ENCODE assay signal across 1 cellular context in the genomic region with DNA sequence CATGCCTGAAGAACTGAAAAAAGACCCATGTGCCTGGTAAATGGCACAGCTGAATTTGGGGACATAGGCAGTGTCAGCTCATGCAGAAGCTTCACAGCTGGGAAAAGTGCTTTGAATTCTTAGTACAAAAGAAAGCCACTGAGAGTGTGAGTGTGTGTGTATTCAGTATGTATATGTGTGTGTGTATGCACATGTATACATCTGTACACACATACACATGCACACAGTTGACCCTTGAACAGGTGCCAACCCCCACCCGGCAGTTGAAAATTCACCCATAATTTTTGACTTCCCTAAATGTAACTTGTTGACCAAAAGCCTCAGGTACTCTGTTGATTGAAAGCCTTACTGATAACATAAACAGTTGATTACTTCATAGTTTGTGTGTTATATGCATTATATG.
TF ChIP-seq lines count a peak whose summit lies in the region.

No MANE protein-coding gene starts in this region.

TF ChIP-seq in GM12878, 131 proteins besides CTCF, POLR2A, EP300 and RAD21:
- TF ChIP-seq CHD2 (IDR thresholded peaks at IDR 0.05; ENCODE audit: borderline replicate concordance, low read depth, low read length) (peak; percentile 39; the same call in 1 of the 2 replicates), NR2F1 (conservative IDR thresholded peaks at IDR 0.05) (peak; percentile 63), CREB1 (IDR thresholded peaks at IDR 0.05; ENCODE audit: low read depth) (0 out of 2 replicates have a peak, but pooled peaks have one; percentile 8), IKZF2 (IDR thresholded peaks at IDR 0.05) (peak in 1 of 2 experiments; percentile 10; a peak in 2 of 4 replicates), TCF3 (IDR thresholded peaks at IDR 0.05; ENCODE audit: borderline replicate concordance, insufficient read depth, low read depth, low read length) (0 out of 2 replicates have a peak, but pooled peaks have one; percentile 55), BHLHE40 (IDR thresholded peaks at IDR 0.05; ENCODE audit: borderline replicate concordance in 1 of 2, low read depth in 2 of 2, low read length in 1 of 2) (peak; percentile 25 to 46; a peak in 3 of 4 replicates), PAX8 (IDR thresholded peaks at IDR 0.05) (peak; percentile 89; the same call in 1 of the 2 replicates), ETV6 (conservative IDR thresholded peaks at IDR 0.05 in 1 of 2, IDR thresholded peaks at IDR 0.05 in 1 of 2; ENCODE audit: borderline replicate concordance in 1 of 2, low read depth in 1 of 2) (peak in 1 of 2 experiments; percentile 16; a peak in 1 of 4 replicates), KDM1A (IDR thresholded peaks at IDR 0.05; ENCODE audit: borderline replicate concordance) (no peak), LARP7 (IDR thresholded peaks at IDR 0.05) (no peak), IKZF1 (conservative IDR thresholded peaks at IDR 0.05) (peak; percentile 4; the same call in 1 of the 2 replicates), JUNB (IDR thresholded peaks at IDR 0.05) (no peak), SPI1 (IDR thresholded peaks at IDR 0.05; ENCODE audit: borderline replicate concordance, insufficient read depth, low read depth, low read length) (peak; percentile 66; the same call in 1 of the 2 replicates), POLR2AphosphoS5 (IDR thresholded peaks at IDR 0.05; ENCODE audit: low read length) (0 out of 2 replicates have a peak, but pooled peaks have one; percentile 19), RUNX3 (IDR thresholded peaks at IDR 0.05; ENCODE audit: low read length) (peak; percentile 55), SMAD5 (IDR thresholded peaks at IDR 0.05; ENCODE audit: low read depth) (no peak)
- TF ChIP-seq, protein P1, sequence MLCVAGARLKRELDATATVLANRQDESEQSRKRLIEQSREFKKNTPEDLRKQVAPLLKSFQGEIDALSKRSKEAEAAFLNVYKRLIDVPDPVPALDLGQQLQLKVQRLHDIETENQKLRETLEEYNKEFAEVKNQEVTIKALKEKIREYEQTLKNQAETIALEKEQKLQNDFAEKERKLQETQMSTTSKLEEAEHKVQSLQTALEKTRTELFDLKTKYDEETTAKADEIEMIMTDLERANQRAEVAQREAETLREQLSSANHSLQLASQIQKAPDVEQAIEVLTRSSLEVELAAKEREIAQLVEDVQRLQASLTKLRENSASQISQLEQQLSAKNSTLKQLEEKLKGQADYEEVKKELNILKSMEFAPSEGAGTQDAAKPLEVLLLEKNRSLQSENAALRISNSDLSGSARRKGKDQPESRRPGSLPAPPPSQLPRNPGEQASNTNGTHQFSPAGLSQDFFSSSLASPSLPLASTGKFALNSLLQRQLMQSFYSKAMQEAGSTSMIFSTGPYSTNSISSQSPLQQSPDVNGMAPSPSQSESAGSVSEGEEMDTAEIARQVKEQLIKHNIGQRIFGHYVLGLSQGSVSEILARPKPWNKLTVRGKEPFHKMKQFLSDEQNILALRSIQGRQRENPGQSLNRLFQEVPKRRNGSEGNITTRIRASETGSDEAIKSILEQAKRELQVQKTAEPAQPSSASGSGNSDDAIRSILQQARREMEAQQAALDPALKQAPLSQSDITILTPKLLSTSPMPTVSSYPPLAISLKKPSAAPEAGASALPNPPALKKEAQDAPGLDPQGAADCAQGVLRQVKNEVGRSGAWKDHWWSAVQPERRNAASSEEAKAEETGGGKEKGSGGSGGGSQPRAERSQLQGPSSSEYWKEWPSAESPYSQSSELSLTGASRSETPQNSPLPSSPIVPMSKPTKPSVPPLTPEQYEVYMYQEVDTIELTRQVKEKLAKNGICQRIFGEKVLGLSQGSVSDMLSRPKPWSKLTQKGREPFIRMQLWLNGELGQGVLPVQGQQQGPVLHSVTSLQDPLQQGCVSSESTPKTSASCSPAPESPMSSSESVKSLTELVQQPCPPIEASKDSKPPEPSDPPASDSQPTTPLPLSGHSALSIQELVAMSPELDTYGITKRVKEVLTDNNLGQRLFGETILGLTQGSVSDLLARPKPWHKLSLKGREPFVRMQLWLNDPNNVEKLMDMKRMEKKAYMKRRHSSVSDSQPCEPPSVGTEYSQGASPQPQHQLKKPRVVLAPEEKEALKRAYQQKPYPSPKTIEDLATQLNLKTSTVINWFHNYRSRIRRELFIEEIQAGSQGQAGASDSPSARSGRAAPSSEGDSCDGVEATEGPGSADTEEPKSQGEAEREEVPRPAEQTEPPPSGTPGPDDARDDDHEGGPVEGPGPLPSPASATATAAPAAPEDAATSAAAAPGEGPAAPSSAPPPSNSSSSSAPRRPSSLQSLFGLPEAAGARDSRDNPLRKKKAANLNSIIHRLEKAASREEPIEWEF (IDR thresholded peaks at IDR 0.05; ENCODE audit: insufficient replicate concordance, low read depth, low read length) = peak; percentile 51
- TF ChIP-seq, protein P2, sequence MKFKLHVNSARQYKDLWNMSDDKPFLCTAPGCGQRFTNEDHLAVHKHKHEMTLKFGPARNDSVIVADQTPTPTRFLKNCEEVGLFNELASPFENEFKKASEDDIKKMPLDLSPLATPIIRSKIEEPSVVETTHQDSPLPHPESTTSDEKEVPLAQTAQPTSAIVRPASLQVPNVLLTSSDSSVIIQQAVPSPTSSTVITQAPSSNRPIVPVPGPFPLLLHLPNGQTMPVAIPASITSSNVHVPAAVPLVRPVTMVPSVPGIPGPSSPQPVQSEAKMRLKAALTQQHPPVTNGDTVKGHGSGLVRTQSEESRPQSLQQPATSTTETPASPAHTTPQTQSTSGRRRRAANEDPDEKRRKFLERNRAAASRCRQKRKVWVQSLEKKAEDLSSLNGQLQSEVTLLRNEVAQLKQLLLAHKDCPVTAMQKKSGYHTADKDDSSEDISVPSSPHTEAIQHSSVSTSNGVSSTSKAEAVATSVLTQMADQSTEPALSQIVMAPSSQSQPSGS (IDR thresholded peaks at IDR 0.05; ENCODE audit: low read length) = peak; percentile 52
- TF ChIP-seq, protein P3, sequence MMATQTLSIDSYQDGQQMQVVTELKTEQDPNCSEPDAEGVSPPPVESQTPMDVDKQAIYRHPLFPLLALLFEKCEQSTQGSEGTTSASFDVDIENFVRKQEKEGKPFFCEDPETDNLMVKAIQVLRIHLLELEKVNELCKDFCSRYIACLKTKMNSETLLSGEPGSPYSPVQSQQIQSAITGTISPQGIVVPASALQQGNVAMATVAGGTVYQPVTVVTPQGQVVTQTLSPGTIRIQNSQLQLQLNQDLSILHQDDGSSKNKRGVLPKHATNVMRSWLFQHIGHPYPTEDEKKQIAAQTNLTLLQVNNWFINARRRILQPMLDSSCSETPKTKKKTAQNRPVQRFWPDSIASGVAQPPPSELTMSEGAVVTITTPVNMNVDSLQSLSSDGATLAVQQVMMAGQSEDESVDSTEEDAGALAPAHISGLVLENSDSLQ (IDR thresholded peaks at IDR 0.05) = peak; percentile 35; the same call in 1 of the 2 replicates
- TF ChIP-seq, protein P4, sequence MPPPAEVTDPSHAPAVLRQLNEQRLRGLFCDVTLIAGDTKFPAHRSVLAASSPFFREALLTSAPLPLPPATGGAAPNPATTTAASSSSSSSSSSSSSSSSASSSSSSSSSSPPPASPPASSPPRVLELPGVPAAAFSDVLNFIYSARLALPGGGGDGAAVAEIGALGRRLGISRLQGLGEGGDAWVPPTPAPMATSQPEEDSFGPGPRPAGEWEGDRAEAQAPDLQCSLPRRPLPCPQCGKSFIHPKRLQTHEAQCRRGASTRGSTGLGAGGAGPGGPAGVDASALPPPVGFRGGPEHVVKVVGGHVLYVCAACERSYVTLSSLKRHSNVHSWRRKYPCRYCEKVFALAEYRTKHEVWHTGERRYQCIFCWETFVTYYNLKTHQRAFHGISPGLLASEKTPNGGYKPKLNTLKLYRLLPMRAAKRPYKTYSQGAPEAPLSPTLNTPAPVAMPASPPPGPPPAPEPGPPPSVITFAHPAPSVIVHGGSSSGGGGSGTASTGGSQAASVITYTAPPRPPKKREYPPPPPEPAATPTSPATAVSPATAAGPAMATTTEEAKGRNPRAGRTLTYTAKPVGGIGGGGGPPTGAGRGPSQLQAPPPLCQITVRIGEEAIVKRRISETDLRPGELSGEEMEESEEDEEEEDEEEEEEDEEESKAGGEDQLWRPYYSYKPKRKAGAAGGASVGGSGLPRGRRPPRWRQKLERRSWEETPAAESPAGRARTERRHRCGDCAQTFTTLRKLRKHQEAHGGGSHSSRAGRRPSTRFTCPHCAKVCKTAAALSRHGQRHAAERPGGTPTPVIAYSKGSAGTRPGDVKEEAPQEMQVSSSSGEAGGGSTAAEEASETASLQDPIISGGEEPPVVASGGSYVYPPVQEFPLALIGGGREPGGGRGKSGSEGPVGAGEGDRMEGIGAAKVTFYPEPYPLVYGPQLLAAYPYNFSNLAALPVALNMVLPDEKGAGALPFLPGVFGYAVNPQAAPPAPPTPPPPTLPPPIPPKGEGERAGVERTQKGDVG (CRISPR knock-in tag; IDR thresholded peaks at IDR 0.05) = no peak
- TF ChIP-seq, protein P5, sequence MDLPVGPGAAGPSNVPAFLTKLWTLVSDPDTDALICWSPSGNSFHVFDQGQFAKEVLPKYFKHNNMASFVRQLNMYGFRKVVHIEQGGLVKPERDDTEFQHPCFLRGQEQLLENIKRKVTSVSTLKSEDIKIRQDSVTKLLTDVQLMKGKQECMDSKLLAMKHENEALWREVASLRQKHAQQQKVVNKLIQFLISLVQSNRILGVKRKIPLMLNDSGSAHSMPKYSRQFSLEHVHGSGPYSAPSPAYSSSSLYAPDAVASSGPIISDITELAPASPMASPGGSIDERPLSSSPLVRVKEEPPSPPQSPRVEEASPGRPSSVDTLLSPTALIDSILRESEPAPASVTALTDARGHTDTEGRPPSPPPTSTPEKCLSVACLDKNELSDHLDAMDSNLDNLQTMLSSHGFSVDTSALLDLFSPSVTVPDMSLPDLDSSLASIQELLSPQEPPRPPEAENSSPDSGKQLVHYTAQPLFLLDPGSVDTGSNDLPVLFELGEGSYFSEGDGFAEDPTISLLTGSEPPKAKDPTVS (IDR thresholded peaks at IDR 0.05; ENCODE audit: low read depth, low read length) = no peak
- TF ChIP-seq, protein P6, sequence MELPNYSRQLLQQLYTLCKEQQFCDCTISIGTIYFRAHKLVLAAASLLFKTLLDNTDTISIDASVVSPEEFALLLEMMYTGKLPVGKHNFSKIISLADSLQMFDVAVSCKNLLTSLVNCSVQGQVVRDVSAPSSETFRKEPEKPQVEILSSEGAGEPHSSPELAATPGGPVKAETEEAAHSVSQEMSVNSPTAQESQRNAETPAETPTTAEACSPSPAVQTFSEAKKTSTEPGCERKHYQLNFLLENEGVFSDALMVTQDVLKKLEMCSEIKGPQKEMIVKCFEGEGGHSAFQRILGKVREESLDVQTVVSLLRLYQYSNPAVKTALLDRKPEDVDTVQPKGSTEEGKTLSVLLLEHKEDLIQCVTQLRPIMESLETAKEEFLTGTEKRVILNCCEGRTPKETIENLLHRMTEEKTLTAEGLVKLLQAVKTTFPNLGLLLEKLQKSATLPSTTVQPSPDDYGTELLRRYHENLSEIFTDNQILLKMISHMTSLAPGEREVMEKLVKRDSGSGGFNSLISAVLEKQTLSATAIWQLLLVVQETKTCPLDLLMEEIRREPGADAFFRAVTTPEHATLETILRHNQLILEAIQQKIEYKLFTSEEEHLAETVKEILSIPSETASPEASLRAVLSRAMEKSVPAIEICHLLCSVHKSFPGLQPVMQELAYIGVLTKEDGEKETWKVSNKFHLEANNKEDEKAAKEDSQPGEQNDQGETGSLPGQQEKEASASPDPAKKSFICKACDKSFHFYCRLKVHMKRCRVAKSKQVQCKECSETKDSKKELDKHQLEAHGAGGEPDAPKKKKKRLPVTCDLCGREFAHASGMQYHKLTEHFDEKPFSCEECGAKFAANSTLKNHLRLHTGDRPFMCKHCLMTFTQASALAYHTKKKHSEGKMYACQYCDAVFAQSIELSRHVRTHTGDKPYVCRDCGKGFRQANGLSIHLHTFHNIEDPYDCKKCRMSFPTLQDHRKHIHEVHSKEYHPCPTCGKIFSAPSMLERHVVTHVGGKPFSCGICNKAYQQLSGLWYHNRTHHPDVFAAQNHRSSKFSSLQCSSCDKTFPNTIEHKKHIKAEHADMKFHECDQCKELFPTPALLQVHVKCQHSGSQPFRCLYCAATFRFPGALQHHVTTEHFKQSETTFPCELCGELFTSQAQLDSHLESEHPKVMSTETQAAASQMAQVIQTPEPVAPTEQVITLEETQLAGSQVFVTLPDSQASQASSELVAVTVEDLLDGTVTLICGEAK (IDR thresholded peaks at IDR 0.05; ENCODE audit: borderline replicate concordance) = no peak
- TF ChIP-seq, protein P7, sequence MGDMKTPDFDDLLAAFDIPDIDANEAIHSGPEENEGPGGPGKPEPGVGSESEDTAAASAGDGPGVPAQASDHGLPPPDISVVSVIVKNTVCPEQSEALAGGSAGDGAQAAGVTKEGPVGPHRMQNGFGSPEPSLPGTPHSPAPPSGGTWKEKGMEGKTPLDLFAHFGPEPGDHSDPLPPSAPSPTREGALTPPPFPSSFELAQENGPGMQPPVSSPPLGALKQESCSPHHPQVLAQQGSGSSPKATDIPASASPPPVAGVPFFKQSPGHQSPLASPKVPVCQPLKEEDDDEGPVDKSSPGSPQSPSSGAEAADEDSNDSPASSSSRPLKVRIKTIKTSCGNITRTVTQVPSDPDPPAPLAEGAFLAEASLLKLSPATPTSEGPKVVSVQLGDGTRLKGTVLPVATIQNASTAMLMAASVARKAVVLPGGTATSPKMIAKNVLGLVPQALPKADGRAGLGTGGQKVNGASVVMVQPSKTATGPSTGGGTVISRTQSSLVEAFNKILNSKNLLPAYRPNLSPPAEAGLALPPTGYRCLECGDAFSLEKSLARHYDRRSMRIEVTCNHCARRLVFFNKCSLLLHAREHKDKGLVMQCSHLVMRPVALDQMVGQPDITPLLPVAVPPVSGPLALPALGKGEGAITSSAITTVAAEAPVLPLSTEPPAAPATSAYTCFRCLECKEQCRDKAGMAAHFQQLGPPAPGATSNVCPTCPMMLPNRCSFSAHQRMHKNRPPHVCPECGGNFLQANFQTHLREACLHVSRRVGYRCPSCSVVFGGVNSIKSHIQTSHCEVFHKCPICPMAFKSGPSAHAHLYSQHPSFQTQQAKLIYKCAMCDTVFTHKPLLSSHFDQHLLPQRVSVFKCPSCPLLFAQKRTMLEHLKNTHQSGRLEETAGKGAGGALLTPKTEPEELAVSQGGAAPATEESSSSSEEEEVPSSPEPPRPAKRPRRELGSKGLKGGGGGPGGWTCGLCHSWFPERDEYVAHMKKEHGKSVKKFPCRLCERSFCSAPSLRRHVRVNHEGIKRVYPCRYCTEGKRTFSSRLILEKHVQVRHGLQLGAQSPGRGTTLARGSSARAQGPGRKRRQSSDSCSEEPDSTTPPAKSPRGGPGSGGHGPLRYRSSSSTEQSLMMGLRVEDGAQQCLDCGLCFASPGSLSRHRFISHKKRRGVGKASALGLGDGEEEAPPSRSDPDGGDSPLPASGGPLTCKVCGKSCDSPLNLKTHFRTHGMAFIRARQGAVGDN (IDR thresholded peaks at IDR 0.05) = peak; percentile 58
- TF ChIP-seq, protein P8, sequence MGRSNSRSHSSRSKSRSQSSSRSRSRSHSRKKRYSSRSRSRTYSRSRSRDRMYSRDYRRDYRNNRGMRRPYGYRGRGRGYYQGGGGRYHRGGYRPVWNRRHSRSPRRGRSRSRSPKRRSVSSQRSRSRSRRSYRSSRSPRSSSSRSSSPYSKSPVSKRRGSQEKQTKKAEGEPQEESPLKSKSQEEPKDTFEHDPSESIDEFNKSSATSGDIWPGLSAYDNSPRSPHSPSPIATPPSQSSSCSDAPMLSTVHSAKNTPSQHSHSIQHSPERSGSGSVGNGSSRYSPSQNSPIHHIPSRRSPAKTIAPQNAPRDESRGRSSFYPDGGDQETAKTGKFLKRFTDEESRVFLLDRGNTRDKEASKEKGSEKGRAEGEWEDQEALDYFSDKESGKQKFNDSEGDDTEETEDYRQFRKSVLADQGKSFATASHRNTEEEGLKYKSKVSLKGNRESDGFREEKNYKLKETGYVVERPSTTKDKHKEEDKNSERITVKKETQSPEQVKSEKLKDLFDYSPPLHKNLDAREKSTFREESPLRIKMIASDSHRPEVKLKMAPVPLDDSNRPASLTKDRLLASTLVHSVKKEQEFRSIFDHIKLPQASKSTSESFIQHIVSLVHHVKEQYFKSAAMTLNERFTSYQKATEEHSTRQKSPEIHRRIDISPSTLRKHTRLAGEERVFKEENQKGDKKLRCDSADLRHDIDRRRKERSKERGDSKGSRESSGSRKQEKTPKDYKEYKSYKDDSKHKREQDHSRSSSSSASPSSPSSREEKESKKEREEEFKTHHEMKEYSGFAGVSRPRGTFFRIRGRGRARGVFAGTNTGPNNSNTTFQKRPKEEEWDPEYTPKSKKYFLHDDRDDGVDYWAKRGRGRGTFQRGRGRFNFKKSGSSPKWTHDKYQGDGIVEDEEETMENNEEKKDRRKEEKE (IDR thresholded peaks at IDR 0.05) = no peak
TF ChIP-seq in GM12878: peak in this region for 16.
